Comparison of ENCODE assay signal across 31 cellular contexts in genomic region chr7:97595439-97595838, GRCh38.
"Had no signal": no experiment of that assay in that cellular context is flagged by ENCODE, and none has a peak within 500 bp of the region (broad histone marks: within the 10 kb centered on the region; RNA-seq: fewer than 3 reads in every experiment).

No MANE protein-coding gene starts in this region.

- ATAC-seq: activated CD8-positive, alpha-beta T cell treated with anti-CD3 and anti-CD28 coated beads for 36 hours; activated naive CD4-positive, alpha-beta T cell treated with anti-CD3 and anti-CD28 coated beads, Interleukin-2, amount 50 U/mL, for 72 hours; activated T-cell treated with anti-CD3 and anti-CD28 coated beads, Interleukin-2, amount 50 U/mL, for 4 hours; activated T-cell treated with anti-CD3 and anti-CD28 coated beads, Interleukin-2, amount 50 U/mL, for 72 hours; activated T-helper 17 cell treated with anti-CD3 and anti-CD28 coated beads, Interleukin-2, amount 50 U/mL, for 72 hours; body of pancreas had no signal

- H3K27ac ChIP-seq: adrenal gland, body of pancreas, brain microvascular endothelial cell, breast epithelium, VCaP had no signal

- H3K4me3 ChIP-seq: adrenal gland, body of pancreas, breast epithelium had no signal

- H3K36me3 ChIP-seq: adrenal gland, brain microvascular endothelial cell, breast epithelium had no signal

- H3K9me3 ChIP-seq: adrenal gland, body of pancreas had no signal

- H3K4me1 ChIP-seq: adrenal gland, body of pancreas, breast epithelium had no signal

- DNase-seq: activated B cell treated with CpG ODN at 0.5 μM for 24 hours; activated CD4-positive, alpha-beta memory T cell treated with anti-CD3 and anti-CD28 coated beads for 36 hours; activated CD4-positive, alpha-beta T cell treated with anti-CD3 and anti-CD28 coated beads for 4 hours; activated CD4-positive, alpha-beta T cell treated with anti-CD3 and anti-CD28 coated beads, Interleukin-2, amount 10 ng/mL, durations not matched to agents 24 days and 14 days; activated CD4-positive, alpha-beta T cell treated with anti-CD3 and anti-CD28 coated beads, Interleukin-2, amount 50 U/mL, for 1 hour; activated CD4-positive, alpha-beta T cell treated with anti-CD3 and anti-CD28 coated beads, Interleukin-2, amount 50 U/mL, for 4 hours; activated CD4-positive, CD25-positive, alpha-beta regulatory T cell treated with anti-CD3 and anti-CD28 coated beads, Interleukin-2, amount 50 U/mL, for 72 hours; activated CD8-positive, alpha-beta memory T cell treated with anti-CD3 and anti-CD28 coated beads, Interleukin-2, amount 50 U/mL, for 4 hours; activated CD8-positive, alpha-beta T cell treated with anti-CD3 and anti-CD28 coated beads for 36 hours; activated effector memory CD4-positive, alpha-beta T cell treated with anti-CD3 and anti-CD28 coated beads, Interleukin-2, amount 50 U/mL, for 16 hours; activated gamma-delta T cell treated with Interleukin-2 at 50 U/mL for 16 hours; activated naive CD4-positive, alpha-beta T cell; activated naive CD4-positive, alpha-beta T cell treated with anti-CD3 and anti-CD28 coated beads for 36 hours; activated naive CD4-positive, alpha-beta T cell treated with anti-CD3 and anti-CD28 coated beads, Interleukin-2, amount 50 U/mL, for 16 hours; activated naive CD8-positive, alpha-beta T cell treated with anti-CD3 and anti-CD28 coated beads for 36 hours; activated T-cell treated with anti-CD3 and anti-CD28 coated beads for 4 hours; activated T-cell treated with anti-CD3 and anti-CD28 coated beads, Interleukin-2, amount 50 U/mL, for 1 hour; activated T-cell treated with anti-CD3 and anti-CD28 coated beads, Interleukin-2, amount 50 U/mL, for 4 hours; activated T-cell treated with anti-CD3 and anti-CD28 coated beads, Interleukin-2, amount 50 U/mL, for 72 hours; adrenal gland; amniotic stem cell; aorta; body of pancreas; brain microvascular endothelial cell; central memory CD4-positive, alpha-beta T cell; T-helper 2 cell; T-helper 9 cell had no signal
